Comparison of ENCODE assay signal across 16 cellular contexts in genomic region chr12:42346603-42347002, GRCh38. TPM values are rescaled to one million over a fixed set of nuclear protein-coding genes. Genes with fewer than 3 reads are reported as not detected.
A peak's percentile ranks its signal among the peaks of the same experiment; 100 is the strongest.
DNase-seq lines count a peak whose midpoint lies in the region; ATAC-seq and TF ChIP-seq lines count a peak whose summit lies in the region.
"Had no signal": no experiment of that assay in that cellular context is flagged by ENCODE, and none has a peak within 500 bp of the region (broad histone marks: within the 10 kb centered on the region; RNA-seq: fewer than 3 reads in every experiment).

No MANE protein-coding gene starts in this region.

- no peak for TF ChIP-seq CTCF in HEK293 (tag by site-specific recombination; IDR thresholded peaks at IDR 0.05)

- H3K27me3 Mint-ChIP-seq in activated naive CD8-positive, alpha-beta T cell treated with anti-CD3 and anti-CD28 coated beads, Interleukin-2, amount 50 U/mL, for 24 hours = no peaks in the 10 kb centered on the region
- H3K27me3 Mint-ChIP-seq in activated naive CD8-positive, alpha-beta T cell treated with anti-CD3 and anti-CD28 coated beads for 36 hours = no peaks in the 10 kb centered on the region
- H3K27me3 Mint-ChIP-seq in activated T-helper 17 cell treated with anti-CD3 and anti-CD28 coated beads, Interleukin-2, amount 50 U/mL, for 72 hours = no peaks in the 10 kb centered on the region
- no peaks in the 10 kb centered on the region for H3K27me3 Mint-ChIP-seq in activated CD4-positive, alpha-beta memory T cell treated with anti-CD3 and anti-CD28 coated beads, Interleukin-2, amount 10 ng/mL, durations not matched to agents 7 days and 5 days
- H3K27me3 Mint-ChIP-seq: CD4-positive, alpha-beta memory T cell had no signal

- H3K4me1 Mint-ChIP-seq in activated naive CD8-positive, alpha-beta T cell treated with anti-CD3 and anti-CD28 coated beads, Interleukin-2, amount 50 U/mL, for 24 hours = peaks cover 28% of the 10 kb centered on the region
- peaks cover 25% of the 10 kb centered on the region for H3K4me1 Mint-ChIP-seq in activated naive CD8-positive, alpha-beta T cell treated with anti-CD3 and anti-CD28 coated beads for 36 hours
- peaks cover 8% of the 10 kb centered on the region for H3K4me1 Mint-ChIP-seq in activated T-helper 17 cell treated with anti-CD3 and anti-CD28 coated beads, Interleukin-2, amount 50 U/mL, for 72 hours
- peaks cover 9% of the 10 kb centered on the region for H3K4me1 Mint-ChIP-seq in activated CD4-positive, alpha-beta memory T cell treated with anti-CD3 and anti-CD28 coated beads, Interleukin-2, amount 10 ng/mL, durations not matched to agents 7 days and 5 days
- H3K4me1 Mint-ChIP-seq: CD14-positive monocyte had no signal

- H3K27ac Mint-ChIP-seq in activated naive CD8-positive, alpha-beta T cell treated with anti-CD3 and anti-CD28 coated beads, Interleukin-2, amount 50 U/mL, for 24 hours = no peak overlapping the region
- H3K27ac Mint-ChIP-seq in activated naive CD8-positive, alpha-beta T cell treated with anti-CD3 and anti-CD28 coated beads for 36 hours = no peak overlapping the region
- H3K27ac Mint-ChIP-seq in activated T-helper 17 cell treated with anti-CD3 and anti-CD28 coated beads, Interleukin-2, amount 50 U/mL, for 72 hours = no peak overlapping the region
- H3K27ac Mint-ChIP-seq in activated CD4-positive, alpha-beta memory T cell treated with anti-CD3 and anti-CD28 coated beads, Interleukin-2, amount 10 ng/mL, durations not matched to agents 7 days and 5 days = no peak overlapping the region

- no peaks in the 10 kb centered on the region for H3K9me3 Mint-ChIP-seq in activated naive CD8-positive, alpha-beta T cell treated with anti-CD3 and anti-CD28 coated beads, Interleukin-2, amount 50 U/mL, for 24 hours
- H3K9me3 Mint-ChIP-seq in activated naive CD8-positive, alpha-beta T cell treated with anti-CD3 and anti-CD28 coated beads for 36 hours = no peaks in the 10 kb centered on the region
- H3K9me3 Mint-ChIP-seq in activated T-helper 17 cell treated with anti-CD3 and anti-CD28 coated beads, Interleukin-2, amount 50 U/mL, for 72 hours = no peaks in the 10 kb centered on the region
- H3K9me3 Mint-ChIP-seq in activated CD4-positive, alpha-beta memory T cell treated with anti-CD3 and anti-CD28 coated beads, Interleukin-2, amount 10 ng/mL, durations not matched to agents 7 days and 5 days = no peaks in the 10 kb centered on the region
- H3K9me3 Mint-ChIP-seq: CD4-positive, alpha-beta memory T cell had no signal

- H3K27ac ChIP-seq in HEK293 (ENCODE audit: extremely low read depth, low read depth, low read length) (no peak overlapping the region), SJCRH30 (no peak overlapping the region)
- H3K27ac ChIP-seq: BLaER1 had no signal

- DNase-seq in activated naive CD8-positive, alpha-beta T cell treated with anti-CD3 and anti-CD28 coated beads, Interleukin-2, amount 50 U/mL, for 24 hours = no peak
- no peak for DNase-seq in activated naive CD8-positive, alpha-beta T cell treated with anti-CD3 and anti-CD28 coated beads for 36 hours
- DNase-seq in activated CD4-positive, alpha-beta memory T cell treated with anti-CD3 and anti-CD28 coated beads, Interleukin-2, amount 10 ng/mL, durations not matched to agents 7 days and 5 days = no peak
- DNase-seq in SJCRH30 = no peak
- no peak for DNase-seq in NCI-H774 (lab: John Stamatoyannopoulos, UW)
- DNase-seq: 8988T; CD4-positive, alpha-beta memory T cell; DMS79 treated with DMSO at 0.1 percent for 48 hours; GF-D8; GOT3; H7 had no signal

- H3K4me3 ChIP-seq in HEK293 (ENCODE audit: low read depth, low read length) = no peak overlapping the region
- H3K4me3 ChIP-seq in SJCRH30 = no peak overlapping the region
- H3K4me3 ChIP-seq: BLaER1 had no signal

- peak; percentile 40 for ATAC-seq in activated naive CD8-positive, alpha-beta T cell treated with anti-CD3 and anti-CD28 coated beads, Interleukin-2, amount 50 U/mL, for 24 hours
- peak; percentile 30 for ATAC-seq in activated T-helper 17 cell treated with anti-CD3 and anti-CD28 coated beads, Interleukin-2, amount 50 U/mL, for 72 hours (replicated peaks)
- ATAC-seq: HCT116 had no signal

- H3K27me3 ChIP-seq in SJCRH30 = no peaks in the 10 kb centered on the region
- H3K27me3 ChIP-seq: BLaER1 had no signal

- CTCF ChIA-PET in HEK293 (lab: Yijun Ruan, JAX) = interaction anchor here (1.6 kb wide), 1 partner anchor 15 kb away, joined by 5 read pairs; no protein-coding TSS in a partner anchor
- CTCF ChIA-PET in activated CD4-positive, alpha-beta memory T cell treated with anti-CD3 and anti-CD28 coated beads, Interleukin-2, amount 10 ng/mL, durations not matched to agents 7 days and 5 days (lab: Charles Lee) = no interaction called here

- H3K4me1 ChIP-seq in HEK293 (ENCODE audit: control insufficient read depth, insufficient read depth, low read length) = peaks cover 4% of the 10 kb centered on the region; the same call in 1 of the 2 replicates
- H3K4me1 ChIP-seq in SJCRH30 = peaks cover 12% of the 10 kb centered on the region
- H3K4me1 ChIP-seq: BLaER1 had no signal

- H3K9me3 ChIP-seq in HEK293 (ENCODE audit: control insufficient read depth, insufficient read depth, low read depth, low read length) (no peaks in the 10 kb centered on the region), SJCRH30 (replicated peaks) (0 out of 2 replicates have a peak, but pooled peaks cover 3% of the 10 kb centered on the region)

- POLR2A ChIA-PET in HEK293 (lab: Yijun Ruan, JAX) = no interaction called here
- POLR2A ChIA-PET in activated CD4-positive, alpha-beta memory T cell treated with anti-CD3 and anti-CD28 coated beads, Interleukin-2, amount 10 ng/mL, durations not matched to agents 7 days and 5 days (lab: Charles Lee) = no interaction called here

- H3K36me3 ChIP-seq in HEK293 (ENCODE audit: control insufficient read depth in 2 of 2, insufficient read depth in 1 of 2, low read length in 2 of 2) (peaks cover 0 to 4% of the 10 kb centered on the region in 2 experiments; a peak in 2 of 3 replicates), SJCRH30 (peaks cover 41% of the 10 kb centered on the region)

- H3K4me3 Mint-ChIP-seq in activated naive CD8-positive, alpha-beta T cell treated with anti-CD3 and anti-CD28 coated beads, Interleukin-2, amount 50 U/mL, for 24 hours = no peak overlapping the region
- H3K4me3 Mint-ChIP-seq in activated naive CD8-positive, alpha-beta T cell treated with anti-CD3 and anti-CD28 coated beads for 36 hours = no peak overlapping the region
- H3K4me3 Mint-ChIP-seq in activated T-helper 17 cell treated with anti-CD3 and anti-CD28 coated beads, Interleukin-2, amount 50 U/mL, for 72 hours = no peak overlapping the region
- no peak overlapping the region for H3K4me3 Mint-ChIP-seq in activated CD4-positive, alpha-beta memory T cell treated with anti-CD3 and anti-CD28 coated beads, Interleukin-2, amount 10 ng/mL, durations not matched to agents 7 days and 5 days
- H3K4me3 Mint-ChIP-seq: CD14-positive monocyte; CD4-positive, alpha-beta memory T cell had no signal

- H3K36me3 Mint-ChIP-seq in activated naive CD8-positive, alpha-beta T cell treated with anti-CD3 and anti-CD28 coated beads, Interleukin-2, amount 50 U/mL, for 24 hours (ENCODE audit: low read depth) = peaks cover 18% of the 10 kb centered on the region
- H3K36me3 Mint-ChIP-seq in activated naive CD8-positive, alpha-beta T cell treated with anti-CD3 and anti-CD28 coated beads for 36 hours = peaks cover 14% of the 10 kb centered on the region
- peaks cover 60% of the 10 kb centered on the region for H3K36me3 Mint-ChIP-seq in activated T-helper 17 cell treated with anti-CD3 and anti-CD28 coated beads, Interleukin-2, amount 50 U/mL, for 72 hours (ENCODE audit: low read depth)
- peaks cover 20% of the 10 kb centered on the region for H3K36me3 Mint-ChIP-seq in activated CD4-positive, alpha-beta memory T cell treated with anti-CD3 and anti-CD28 coated beads, Interleukin-2, amount 10 ng/mL, durations not matched to agents 7 days and 5 days (ENCODE audit: low read depth)

TF ChIP-seq in HEK293, 187 proteins besides CTCF, POLR2A, EP300 and RAD21:
- no peak for TF ChIP-seq ZFP3 (tag by site-specific recombination; IDR thresholded peaks at IDR 0.05; ENCODE audit: low read depth)
- TF ChIP-seq SCRT2 (tag by site-specific recombination; IDR thresholded peaks at IDR 0.05) = 0 out of 2 replicates have a peak, but pooled peaks have one; percentile 16
- no peak for TF ChIP-seq ZNF792 (tag by site-specific recombination; IDR thresholded peaks at IDR 0.05)

RNA-seq across cellular contexts. Expression of gene PPHLN1, which starts 20.6 kb away (rescaled TPM):
- total RNA-seq in activated naive CD8-positive, alpha-beta T cell treated with anti-CD3 and anti-CD28 coated beads for 36 hours = 10 to 100 TPM; 81.2 to 81.6 TPM
- 10 to 100 TPM; 77.0 to 94.0 TPM for total RNA-seq in activated T-helper 17 cell treated with anti-CD3 and anti-CD28 coated beads, Interleukin-2, amount 50 U/mL, for 72 hours
- total RNA-seq in activated CD4-positive, alpha-beta memory T cell treated with anti-CD3 and anti-CD28 coated beads, Interleukin-2, amount 10 ng/mL, durations not matched to agents 7 days and 5 days = 10 to 100 TPM; 74.1 to 81.9 TPM
- 117 and 118 TPM in 2 replicates for total RNA-seq in SJCRH30 (2014; rRNA removed; shearing (Covaris generic))

RNA-seq across cellular contexts. Expression of gene ZCRB1, which starts 20.7 kb away (rescaled TPM):
- total RNA-seq in activated naive CD8-positive, alpha-beta T cell treated with anti-CD3 and anti-CD28 coated beads for 36 hours = 10 to 100 TPM; 74.2 to 78.3 TPM
- total RNA-seq in activated T-helper 17 cell treated with anti-CD3 and anti-CD28 coated beads, Interleukin-2, amount 50 U/mL, for 72 hours = 10 to 100 TPM; 60.6 to 69.4 TPM
- 10 to 100 TPM; 53.3 to 54.9 TPM for total RNA-seq in activated CD4-positive, alpha-beta memory T cell treated with anti-CD3 and anti-CD28 coated beads, Interleukin-2, amount 10 ng/mL, durations not matched to agents 7 days and 5 days
- total RNA-seq in SJCRH30 (2014; rRNA removed; shearing (Covaris generic)) = 68.0 and 73.7 TPM in 2 replicates
